In genomic region chr1:193368302-193368701, GRCh38 we compare ENCODE assay signal across 11 cellular contexts.
A peak's percentile ranks its signal among the peaks of the same experiment; 100 is the strongest.
DNase-seq lines count a peak whose midpoint lies in the region; ATAC-seq, FAIRE-seq and TF ChIP-seq lines count a peak whose summit lies in the region.
"Had no signal": no experiment of that assay in that cellular context is flagged by ENCODE, and none has a peak within 500 bp of the region (broad histone marks: within the 10 kb centered on the region; RNA-seq: fewer than 3 reads in every experiment).

No MANE protein-coding gene starts in this region.

- H3K4me3 ChIP-seq in fibroblast of villous mesenchyme (ENCODE audit: low read depth, low read length) = peak overlapping the region; percentile 32
- H3K4me3 ChIP-seq: skin epidermis had no signal

- peak; percentile 72 for FAIRE-seq in GM18507 (lab: Jason Lieb, UNC)

- H3K36me3 Mint-ChIP-seq in IgD-negative memory B cell = peaks cover 2% of the 10 kb centered on the region

- ATAC-seq in GM21528 (IDR thresholded peaks at IDR 0.05; ENCODE audit: low FRiP score, unreplicated experiment) = peak; percentile 84
- no peak for ATAC-seq in HG03439 (IDR thresholded peaks at IDR 0.05; ENCODE audit: unreplicated experiment)

- DNase-seq in GM18507 (ENCODE audit: extremely low spot score, insufficient read length, low read depth) = no peak
- DNase-seq in fibroblast of villous mesenchyme (ENCODE audit: low read depth) = peak; percentile 8
- DNase-seq in COLO829 (ENCODE audit: low spot score) = no peak
- no peak for DNase-seq in Ammon's horn (ENCODE audit: low spot score)
- no peak for DNase-seq in hypothalamus (lab: John Stamatoyannopoulos, UW)
- DNase-seq: hippocampal formation, NCI-H1694 treated with DMSO at 0.1 percent for 48 hours had no signal

- peak overlapping the region; percentile 5 to 85 (median 74) for H3K4me3 Mint-ChIP-seq in IgD-negative memory B cell

- no peaks in the 10 kb centered on the region for H3K9me3 Mint-ChIP-seq in IgD-negative memory B cell

- peaks cover 4 to 8% (median 6%) of the 10 kb centered on the region in 3 donors for H3K4me1 Mint-ChIP-seq in IgD-negative memory B cell

- H3K27ac Mint-ChIP-seq in IgD-negative memory B cell = peak overlapping the region in 1 of 3 donors; percentile 89

- H3K27me3 Mint-ChIP-seq in IgD-negative memory B cell = peaks cover 1% of the 10 kb centered on the region

- TF ChIP-seq CTCF in fibroblast of villous mesenchyme (IDR thresholded peaks at IDR 0.05; ENCODE audit: insufficient read depth, low read depth, low read length) = no peak
